35 cellular contexts compared by ENCODE assay signal in the genomic region with DNA sequence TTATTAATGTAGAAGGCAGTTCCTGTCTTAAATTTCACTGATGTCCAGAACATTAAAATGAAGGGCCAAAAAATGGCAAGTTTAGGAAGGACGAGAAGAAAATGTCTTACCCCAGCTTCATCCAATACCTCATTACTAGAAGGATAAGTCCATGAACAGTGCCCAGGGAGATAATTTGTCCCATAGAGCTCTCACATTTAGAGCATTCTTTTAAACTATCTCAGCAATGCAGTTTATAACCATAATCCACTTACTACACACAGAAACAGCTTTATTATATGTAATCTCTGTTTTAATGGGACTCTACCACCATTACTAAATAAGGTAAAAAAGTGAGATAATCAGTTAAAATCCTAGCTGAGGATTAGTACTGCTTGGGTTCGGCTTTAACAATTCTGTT.
"Had no signal": no experiment of that assay in that cellular context is flagged by ENCODE, and none has a peak within 500 bp of the region (broad histone marks: within the 10 kb centered on the region; RNA-seq: fewer than 3 reads in every experiment).

No MANE protein-coding gene starts in this region.

- H3K27me3 Mint-ChIP-seq: activated B cell treated with CpG ODN at 0.5 μM for 24 hours; activated naive CD8-positive, alpha-beta T cell treated with anti-CD3 and anti-CD28 coated beads for 36 hours; central memory CD8-positive, alpha-beta T cell had no signal

- H3K9me3 ChIP-seq: ascending aorta, Peyer's patch had no signal

- H3K4me3 Mint-ChIP-seq: activated B cell treated with CpG ODN at 0.5 μM for 24 hours; activated CD8-positive, alpha-beta T cell treated with anti-CD3 and anti-CD28 coated beads for 36 hours; activated naive CD8-positive, alpha-beta T cell treated with anti-CD3 and anti-CD28 coated beads for 36 hours; activated T-cell treated with anti-CD3 and anti-CD28 coated beads, Interleukin-2, amount 50 U/mL, for 72 hours; activated T-helper 17 cell treated with anti-CD3 and anti-CD28 coated beads, Interleukin-2, amount 50 U/mL, for 72 hours; central memory CD8-positive, alpha-beta T cell; T-cell had no signal

- H3K27ac Mint-ChIP-seq: activated B cell treated with CpG ODN at 0.5 μM for 24 hours; activated CD8-positive, alpha-beta T cell treated with anti-CD3 and anti-CD28 coated beads for 36 hours; activated naive CD8-positive, alpha-beta T cell treated with anti-CD3 and anti-CD28 coated beads for 36 hours; activated T-cell treated with anti-CD3 and anti-CD28 coated beads, Interleukin-2, amount 50 U/mL, for 72 hours; activated T-helper 17 cell treated with anti-CD3 and anti-CD28 coated beads, Interleukin-2, amount 50 U/mL, for 72 hours; T-cell had no signal

- H3K9me3 Mint-ChIP-seq: activated B cell treated with CpG ODN at 0.5 μM for 24 hours; activated CD8-positive, alpha-beta T cell treated with anti-CD3 and anti-CD28 coated beads for 36 hours; activated naive CD8-positive, alpha-beta T cell treated with anti-CD3 and anti-CD28 coated beads for 36 hours; activated T-cell treated with anti-CD3 and anti-CD28 coated beads, Interleukin-2, amount 50 U/mL, for 72 hours; activated T-helper 17 cell treated with anti-CD3 and anti-CD28 coated beads, Interleukin-2, amount 50 U/mL, for 72 hours; central memory CD8-positive, alpha-beta T cell; T-cell had no signal

- H3K27ac ChIP-seq: ascending aorta, cardiac muscle cell, Peyer's patch, VCaP had no signal

- H3K27me3 ChIP-seq: ascending aorta, cardiac muscle cell, Peyer's patch had no signal

- ATAC-seq: activated CD8-positive, alpha-beta T cell treated with anti-CD3 and anti-CD28 coated beads for 36 hours; activated T-cell treated with anti-CD3 and anti-CD28 coated beads, Interleukin-2, amount 50 U/mL, for 72 hours; activated T-helper 17 cell treated with anti-CD3 and anti-CD28 coated beads, Interleukin-2, amount 50 U/mL, for 72 hours; PC-3; SK-N-SH treated with all-trans-retinoic acid at 6 μM for 48 hours; T-cell had no signal

- DNase-seq: activated B cell treated with CpG ODN at 0.5 μM for 24 hours; activated CD4-positive, alpha-beta T cell treated with anti-CD3 and anti-CD28 coated beads for 1 hour; activated CD4-positive, alpha-beta T cell treated with anti-CD3 and anti-CD28 coated beads for 48 hours; activated CD4-positive, alpha-beta T cell treated with anti-CD3 and anti-CD28 coated beads, Interleukin-2, amount 50 U/mL, for 4 hours; activated CD8-positive, alpha-beta T cell treated with anti-CD3 and anti-CD28 coated beads for 36 hours; activated effector memory CD4-positive, alpha-beta T cell treated with anti-CD3 and anti-CD28 coated beads, Interleukin-2, amount 50 U/mL, for 16 hours; activated naive CD4-positive, alpha-beta T cell; activated naive CD4-positive, alpha-beta T cell treated with anti-CD3 and anti-CD28 coated beads, Interleukin-2, amount 50 U/mL, for 16 hours; activated naive CD8-positive, alpha-beta T cell treated with anti-CD3 and anti-CD28 coated beads for 36 hours; activated T-cell treated with anti-CD3 and anti-CD28 coated beads, Interleukin-2, amount 50 U/mL, for 1 hour; activated T-cell treated with anti-CD3 and anti-CD28 coated beads, Interleukin-2, amount 50 U/mL, for 72 hours; amygdala; NCI-H1105; NCI-H1417 treated with DMSO at 0.1 percent for 48 hours; NCI-H187 treated with DMSO at 0.1 percent for 48 hours; NCI-H2081; NCI-H2171 treated with DMSO at 0.1 percent for 48 hours; NCI-H2227 treated with DMSO at 0.1 percent for 48 hours; NCI-H446 treated with DMSO at 0.1 percent for 48 hours; NCI-H524; NCI-H69; NK-92 treated with Interleukin-12 subunit alpha and Interleukin-12 subunit beta, amount 100 ng/mL, for 24 hours; PC-3; Peyer's patch; RPMI8226; SIG-M5; T-cell; T-helper 2 cell; T-helper 9 cell had no signal

- H3K36me3 ChIP-seq: ascending aorta, cardiac muscle cell, Peyer's patch had no signal

- H3K36me3 Mint-ChIP-seq: activated naive CD8-positive, alpha-beta T cell treated with anti-CD3 and anti-CD28 coated beads for 36 hours; T-cell had no signal

- H3K4me3 ChIP-seq: ascending aorta, cardiac muscle cell, Peyer's patch had no signal

- H3K4me1 ChIP-seq: Peyer's patch had no signal

- H3K4me1 Mint-ChIP-seq: activated B cell treated with CpG ODN at 0.5 μM for 24 hours; activated T-helper 17 cell treated with anti-CD3 and anti-CD28 coated beads, Interleukin-2, amount 50 U/mL, for 72 hours; central memory CD8-positive, alpha-beta T cell had no signal
